ENCODE assay signal across 20 cellular contexts in genomic region chr6:73329201-73329600, GRCh38. TPM values are rescaled to one million over a fixed set of nuclear protein-coding genes. Genes with fewer than 3 reads are reported as not detected.
A peak's percentile ranks its signal among the peaks of the same experiment; 100 is the strongest.
DNase-seq lines count a peak whose midpoint lies in the region; ATAC-seq, FAIRE-seq and TF ChIP-seq lines count a peak whose summit lies in the region.
"Had no signal": no experiment of that assay in that cellular context is flagged by ENCODE, and none has a peak within 500 bp of the region (broad histone marks: within the 10 kb centered on the region; RNA-seq: fewer than 3 reads in every experiment).

No MANE protein-coding gene starts in this region.

- TF ChIP-seq RAD21 in SK-N-SH (IDR thresholded peaks at IDR 0.05; ENCODE audit: low read length) (no peak), GM12878 (IDR thresholded peaks at IDR 0.05; ENCODE audit: insufficient read depth, low read depth, low read length) (no peak)

- FAIRE-seq in GM12878 (lab: Jason Lieb, UNC): no peak

- RAD21 ChIA-PET in GM12878 (lab: Charles Lee; ENCODE audit: unreplicated experiment): interaction anchor here (0.9 to 3.5 kb wide), 5 partner anchors 44 to 283 kb away, joined by 3 to 25 read pairs (median 4); no protein-coding TSS in a partner anchor

- H3K79me2 ChIP-seq in SK-N-SH (ENCODE audit: insufficient read depth): no peaks in the 10 kb centered on the region
- no peaks in the 10 kb centered on the region for H3K79me2 ChIP-seq in GM12878 (ENCODE audit: control insufficient read depth, insufficient read depth, low read length)

- H3K9ac ChIP-seq in SK-N-SH (no peak overlapping the region), GM12878 (ENCODE audit: control insufficient read depth, insufficient read depth, low read length) (no peak overlapping the region)

- DNase-seq in SK-N-SH (no peak), GM12878 (ENCODE audit: low read depth, low spot score) (no peak), NOMO-1 treated with dmso at 0.1 percent for 144 hours (lab: John Stamatoyannopoulos, UW; ENCODE audit: unreplicated experiment) (no peak), NCI-H2107 (lab: John Stamatoyannopoulos, UW) (no peak), MG63 (no peak)
- DNase-seq: activated CD8-positive, alpha-beta T cell treated with anti-CD3 and anti-CD28 coated beads for 36 hours; amniotic stem cell; C1 segment of cervical spinal cord; cerebellar nuclear complex; DMS153; H9; NCI-H2029; NCI-H774 had no signal

- TF ChIP-seq CTCF in SK-N-SH (IDR thresholded peaks at IDR 0.05) (no peak), GM12878 (IDR thresholded peaks at IDR 0.05 in 2 of 3, conservative IDR thresholded peaks at IDR 0.05 in 1 of 3; ENCODE audit: control insufficient read depth in 2 of 3, extremely low read depth in 1 of 3, insufficient read depth in 1 of 3, low read depth in 3 of 3, low read length in 3 of 3) (no peak)

- H3K4me2 ChIP-seq in SK-N-SH: no peak overlapping the region
- H3K4me2 ChIP-seq in GM12878 (ENCODE audit: control insufficient read depth, insufficient read depth): no peak overlapping the region

- H3K4me3 ChIP-seq in SK-N-SH (ENCODE audit: low read depth in 2 of 2, low read length in 1 of 2) (no peak overlapping the region), GM12878 (no peak overlapping the region), MG63 (no peak overlapping the region)

- SMC1A ChIA-PET in GM12878 (lab: Charles Lee; ENCODE audit: uncharacterized antibody, unreplicated experiment): interaction anchor here (0.8 to 1.6 kb wide), 12 partner anchors 10 to 917 kb away, joined by 3 to 4 read pairs (median 3); no protein-coding TSS in a partner anchor

- H4K20me1 ChIP-seq in SK-N-SH (ENCODE audit: insufficient read depth) (no peaks in the 10 kb centered on the region), GM12878 (ENCODE audit: control insufficient read depth, insufficient read depth) (no peaks in the 10 kb centered on the region)

- H3K9me3 ChIP-seq in SK-N-SH (no peaks in the 10 kb centered on the region), GM12878 (replicated peaks; ENCODE audit: control insufficient read depth, insufficient read depth, low read length) (no peaks in the 10 kb centered on the region), MG63 (no peaks in the 10 kb centered on the region)

- POLR2A ChIA-PET in SK-N-SH (lab: Yijun Ruan, JAX): no interaction called here
- POLR2A ChIA-PET in GM12878 (lab: Charles Lee): no interaction called here

- H2AFZ ChIP-seq in SK-N-SH (ENCODE audit: low read depth) (peak overlapping the region; percentile 6; the same call in 1 of the 2 replicates), GM12878 (ENCODE audit: control insufficient read depth, low read depth, low read length) (no peak overlapping the region)

- no peaks in the 10 kb centered on the region for H3K9me2 ChIP-seq in SK-N-SH

- BruUV-seq in GM12878 (replicated peaks; lab: Mats Ljungman, UMichigan): no TSS peak

- CTCF ChIA-PET in SK-N-SH (lab: Yijun Ruan, JAX) (interaction anchor here (1.5 to 5.8 kb wide), 3 partner anchors 43 to 916 kb away, joined by 4 to 48 read pairs (median 30); no protein-coding TSS in a partner anchor), GM12878 (lab: Yijun Ruan, JAX) (interaction anchor here (1.1 to 5.3 kb wide), 8 partner anchors 12 to 1879 kb away, joined by 3 to 86 read pairs (median 6); no protein-coding TSS in a partner anchor)

- no peaks in the 10 kb centered on the region for H3K36me3 ChIP-seq in SK-N-SH (replicated peaks in 1 of 2; ENCODE audit: control insufficient read depth in 1 of 2, insufficient read depth in 2 of 2, low read length in 1 of 2)
- no peaks in the 10 kb centered on the region for H3K36me3 ChIP-seq in GM12878 (ENCODE audit: control insufficient read depth in 2 of 2, insufficient read depth in 2 of 2, low read length in 1 of 2)
- H3K36me3 ChIP-seq in MG63: no peaks in the 10 kb centered on the region

- H3F3A ChIP-seq in SK-N-SH (replicated peaks; ENCODE audit: insufficient read depth): no peaks in the 10 kb centered on the region

- in situ Hi-C loops in GM12878 (cut with MboI): loop anchor here (5.0 kb wide), 1 partner anchor 917 kb away; no protein-coding TSS in a partner anchor

- no peaks in the 10 kb centered on the region for H3K4me1 ChIP-seq in SK-N-SH (ENCODE audit: control insufficient read depth in 1 of 2, insufficient read depth in 2 of 2, low read depth in 1 of 2, low read length in 1 of 2)
- peaks cover 4% of the 10 kb centered on the region; the same call in 1 of the 2 replicates for H3K4me1 ChIP-seq in GM12878 (ENCODE audit: control insufficient read depth, insufficient read depth, low read length)

- WGBS in SK-N-SH (ENCODE audit: low lambda C conversion rate): 63% methylated on average over 3 of the region's 3 CpGs
- 27% methylated on average over 3 of the region's 3 CpGs for WGBS in GM12878 (ENCODE audit: insufficient coverage, insufficient replicate concordance, low lambda C conversion rate, missing lambda C conversion rate)

- TF ChIP-seq POLR2A in GM12878 (IDR thresholded peaks at IDR 0.05; ENCODE audit: low read depth, low read length): no peak

- TF ChIP-seq EP300 in SK-N-SH (IDR thresholded peaks at IDR 0.05; ENCODE audit: borderline replicate concordance in 1 of 2, low read depth in 1 of 2, low read length in 1 of 2) (no peak), GM12878 (IDR thresholded peaks at IDR 0.05; ENCODE audit: borderline replicate concordance in 1 of 2, control insufficient read depth in 1 of 2, low read depth in 2 of 2, low read length in 2 of 2) (no peak)

- H3K27ac ChIP-seq in SK-N-SH (ENCODE audit: low read depth in 2 of 2, low read length in 1 of 2) (no peak overlapping the region), GM12878 (ENCODE audit: control insufficient read depth, insufficient read depth) (no peak overlapping the region)
- H3K27ac ChIP-seq: 22Rv1 had no signal

- intact Hi-C loops in GM12878 (cut with micrococcal nuclease; ENCODE audit: unreplicated experiment): loop anchor here (1.0 to 5.0 kb wide), 2 partner anchors 59 to 712 kb away; no protein-coding TSS in a partner anchor

- H3K27me3 ChIP-seq in SK-N-SH (ENCODE audit: insufficient read depth) (no peaks in the 10 kb centered on the region; the same call in 1 of the 2 replicates), GM12878 (replicated peaks in 1 of 2; ENCODE audit: control insufficient read depth in 2 of 2, insufficient read depth in 2 of 2, low read length in 1 of 2) (no peaks in the 10 kb centered on the region), MG63 (no peaks in the 10 kb centered on the region)

- ATAC-seq in SK-N-SH treated with all-trans-retinoic acid at 6 μM for 48 hours (no peak), GM21529 (IDR thresholded peaks at IDR 0.05; ENCODE audit: unreplicated experiment) (peak; percentile 70), HG03103 (IDR thresholded peaks at IDR 0.05; ENCODE audit: low read depth, unreplicated experiment) (peak; percentile 64), GM12878 (peak; percentile 69)
- ATAC-seq: activated CD8-positive, alpha-beta T cell treated with anti-CD3 and anti-CD28 coated beads for 36 hours had no signal

RNA-seq across cellular contexts. Expression of gene DPPA5, which starts 24.9 kb away (rescaled TPM):
- polyA plus RNA-seq in SK-N-SH (2012; rRNA removed) (not detected in 2 replicates), GM12878 (2011; rRNA removed) (not detected in 2 replicates), GM12878 (2014; fragmentation: Illumina TruSeq; extraction: Trizol) (not detected in 2 replicates), GM12878 (2014; fragmentation: Nextera tagmentation; extraction: Ambion mirVana) (not detected), GM12878 (2014; rRNA removed) (not detected in 2 replicates), GM12878 (2016; fragmentation: Nextera tagmentation; extraction: Ambion mirVana) (not detected)
- polyA plus RNA-seq in SK-N-SH (2012; cell fraction: cytosol; rRNA removed): not detected in 2 replicates
- not detected in 2 replicates for polyA plus RNA-seq in SK-N-SH (2012; cell fraction: nucleus; rRNA removed)
- not detected in 2 replicates for total RNA-seq in GM12878 (2013; cell fraction: nucleolus; rRNA removed)
- total RNA-seq in GM12878 (2014; rRNA removed) (not detected in 2 replicates), GM12878 (2014; rRNA removed; fragmentation: Illumina TruSeq; extraction: Trizol) (not detected in 2 replicates), GM12878 (2021) (not detected in 2 replicates)
- not detected for polyA plus RNA-seq in GM12878 (2011; ENCODE audit: low read depth)
- polyA plus RNA-seq in GM12878 (2011; cell fraction: cytosol; rRNA removed): not detected in 2 replicates
- not detected in 2 replicates for polyA plus RNA-seq in GM12878 (2011; cell fraction: nucleus; rRNA removed)
- polyA plus RNA-seq in GM12878 (2012): not detected in 2 replicates
- not detected in 2 replicates for polyA minus RNA-seq in GM12878 (2011; rRNA and poly(A)+ RNA removed)
- not detected in 2 replicates for polyA minus RNA-seq in GM12878 (2011; cell fraction: cytosol; rRNA and poly(A)+ RNA removed)
- polyA minus RNA-seq in GM12878 (2011; cell fraction: nucleus; rRNA and poly(A)+ RNA removed): not detected in 2 replicates
- total RNA-seq in MG63 (2014; rRNA removed; shearing (Covaris generic); ENCODE audit: low replicate concordance): not detected in 2 replicates
- total RNA-seq: activated CD8-positive, alpha-beta T cell treated with anti-CD3 and anti-CD28 coated beads for 36 hours; fibroblast of villous mesenchyme; M059J; osteocyte had no signal

RNA-seq across cellular contexts. Expression of gene KHDC3L, which starts 33.3 kb away (rescaled TPM):
- not detected in 2 replicates for polyA plus RNA-seq in SK-N-SH (2012; rRNA removed)
- not detected in 2 replicates for polyA plus RNA-seq in SK-N-SH (2012; cell fraction: cytosol; rRNA removed)
- polyA plus RNA-seq in SK-N-SH (2012; cell fraction: nucleus; rRNA removed): 0.05 and 0.33 TPM in 2 replicates
- total RNA-seq in GM12878 (2013; cell fraction: nucleolus; rRNA removed): not detected in 2 replicates
- total RNA-seq in GM12878 (2014; rRNA removed): not detected in 2 replicates
- not detected in 2 replicates for total RNA-seq in GM12878 (2014; rRNA removed; fragmentation: Illumina TruSeq; extraction: Trizol)
- not detected in 2 replicates for total RNA-seq in GM12878 (2021)
- polyA plus RNA-seq in GM12878 (2011; ENCODE audit: low read depth): not detected
- polyA plus RNA-seq in GM12878 (2011; rRNA removed): not detected in 2 replicates
- not detected in 2 replicates for polyA plus RNA-seq in GM12878 (2011; cell fraction: cytosol; rRNA removed)
- polyA plus RNA-seq in GM12878 (2011; cell fraction: nucleus; rRNA removed): not detected in 2 replicates
- not detected in 2 replicates for polyA plus RNA-seq in GM12878 (2012)
- not detected in 2 replicates for polyA plus RNA-seq in GM12878 (2014; fragmentation: Illumina TruSeq; extraction: Trizol)
- polyA plus RNA-seq in GM12878 (2014; fragmentation: Nextera tagmentation; extraction: Ambion mirVana): not detected
- not detected in 2 replicates for polyA plus RNA-seq in GM12878 (2014; rRNA removed)
- polyA plus RNA-seq in GM12878 (2016; fragmentation: Nextera tagmentation; extraction: Ambion mirVana): not detected
- not detected in 2 replicates for polyA minus RNA-seq in GM12878 (2011; rRNA and poly(A)+ RNA removed)
- not detected in 2 replicates for polyA minus RNA-seq in GM12878 (2011; cell fraction: cytosol; rRNA and poly(A)+ RNA removed)
- not detected in 2 replicates for polyA minus RNA-seq in GM12878 (2011; cell fraction: nucleus; rRNA and poly(A)+ RNA removed)
- not detected in 2 replicates for total RNA-seq in MG63 (2014; rRNA removed; shearing (Covaris generic); ENCODE audit: low replicate concordance)
- total RNA-seq: activated CD8-positive, alpha-beta T cell treated with anti-CD3 and anti-CD28 coated beads for 36 hours; fibroblast of villous mesenchyme; osteocyte had no signal

RNA-seq across cellular contexts. Expression of gene OOEP, which starts 40.5 kb away (rescaled TPM):
- polyA plus RNA-seq in SK-N-SH (2012; rRNA removed) (not detected in 2 replicates), GM12878 (2011; rRNA removed) (0.08 TPM in 1 of 2 replicates, not detected in the other), GM12878 (2014; fragmentation: Illumina TruSeq; extraction: Trizol) (not detected in 2 replicates), GM12878 (2014; fragmentation: Nextera tagmentation; extraction: Ambion mirVana) (not detected), GM12878 (2014; rRNA removed) (not detected in 2 replicates), GM12878 (2016; fragmentation: Nextera tagmentation; extraction: Ambion mirVana) (not detected)
- not detected in 2 replicates for polyA plus RNA-seq in SK-N-SH (2012; cell fraction: cytosol; rRNA removed)
- not detected in 2 replicates for polyA plus RNA-seq in SK-N-SH (2012; cell fraction: nucleus; rRNA removed)
- 0.98 and 1.2 TPM in 2 replicates for total RNA-seq in GM12878 (2013; cell fraction: nucleolus; rRNA removed)
- total RNA-seq in GM12878 (2014; rRNA removed) (not detected in 2 replicates), GM12878 (2014; rRNA removed; fragmentation: Illumina TruSeq; extraction: Trizol) (not detected in 2 replicates), GM12878 (2021) (not detected in 2 replicates)
- not detected for polyA plus RNA-seq in GM12878 (2011; ENCODE audit: low read depth)
- polyA plus RNA-seq in GM12878 (2011; cell fraction: cytosol; rRNA removed): not detected in 2 replicates
- polyA plus RNA-seq in GM12878 (2011; cell fraction: nucleus; rRNA removed): 0.15 and 0.37 TPM in 2 replicates
- polyA plus RNA-seq in GM12878 (2012): not detected in 2 replicates
- polyA minus RNA-seq in GM12878 (2011; rRNA and poly(A)+ RNA removed): not detected in 2 replicates
- polyA minus RNA-seq in GM12878 (2011; cell fraction: cytosol; rRNA and poly(A)+ RNA removed): not detected in 2 replicates
- polyA minus RNA-seq in GM12878 (2011; cell fraction: nucleus; rRNA and poly(A)+ RNA removed): 0.24 and 1.3 TPM in 2 replicates
- total RNA-seq in MG63 (2014; rRNA removed; shearing (Covaris generic); ENCODE audit: low replicate concordance): not detected in 2 replicates
- total RNA-seq: activated CD8-positive, alpha-beta T cell treated with anti-CD3 and anti-CD28 coated beads for 36 hours; H9; M059J; osteocyte had no signal
